Comparison of ENCODE assay signal across 12 cellular contexts in genomic region chr2:190862591-190862991, GRCh38. TPM values are rescaled to one million over a fixed set of nuclear protein-coding genes. Genes with fewer than 3 reads are reported as not detected.
A peak's percentile ranks its signal among the peaks of the same experiment; 100 is the strongest.
DNase-seq lines count a peak whose midpoint lies in the region; ATAC-seq, FAIRE-seq and TF ChIP-seq lines count a peak whose summit lies in the region.
"Had no signal": no experiment of that assay in that cellular context is flagged by ENCODE, and none has a peak within 500 bp of the region (broad histone marks: within the 10 kb centered on the region; RNA-seq: fewer than 3 reads in every experiment).

No MANE protein-coding gene starts in this region.

- 91% methylated on average over 2 of the region's 2 CpGs for WGBS in A549 (ENCODE audit: missing lambda C conversion rate)

- H3K4me1 ChIP-seq in A549 = peaks cover 78% of the 10 kb centered on the region

- TF ChIP-seq POLR2A in A549 (IDR thresholded peaks at IDR 0.05; ENCODE audit: low read length) = no peak

- H3K9me3 ChIP-seq in A549 (peaks cover under 1% of the 10 kb centered on the region; the same call in 1 of the 3 replicates), WERI-Rb-1 (ENCODE audit: severe bottlenecking) (no peaks in the 10 kb centered on the region)
- H3K9me3 ChIP-seq: mucosa of descending colon had no signal

- ATAC-seq in A549 (no peak), HG03280 (IDR thresholded peaks at IDR 0.05; ENCODE audit: unreplicated experiment) (no peak), HG03097 (IDR thresholded peaks at IDR 0.05; ENCODE audit: low FRiP score, unreplicated experiment) (no peak)
- ATAC-seq: mucosa of descending colon had no signal

- no peak for TF ChIP-seq EP300 in A549 (IDR thresholded peaks at IDR 0.05)

- no peaks in the 10 kb centered on the region for H3K27me3 ChIP-seq in WERI-Rb-1 (ENCODE audit: insufficient read depth, low read depth, severe bottlenecking)

- H3K4me2 ChIP-seq in A549 = no peak overlapping the region

- TF ChIP-seq CTCF in A549 (IDR thresholded peaks at IDR 0.05) = no peak
- TF ChIP-seq CTCF in WERI-Rb-1 (IDR thresholded peaks at IDR 0.05; ENCODE audit: low read depth, low read length) = no peak

- FAIRE-seq in A549 (lab: Jason Lieb, UNC) = no peak

- H3K27ac ChIP-seq in A549 = peak overlapping the region in 1 of 2 experiments; percentile 91; a peak in 2 of 6 replicates
- peak overlapping the region; percentile 37 for H3K27ac ChIP-seq in WERI-Rb-1

- H3K4me3 ChIP-seq in A549 = no peak overlapping the region
- no peak overlapping the region for H3K4me3 ChIP-seq in WERI-Rb-1 (ENCODE audit: low read depth, low read length)
- H3K4me3 ChIP-seq: mucosa of descending colon had no signal

- CTCF ChIA-PET in A549 (lab: Yijun Ruan, JAX) = interaction anchor here (2.7 to 2.9 kb wide), 2 partner anchors 12 to 13 kb away, joined by 6 to 10 read pairs; no protein-coding TSS in a partner anchor

- H3K36me3 ChIP-seq in WERI-Rb-1 = no peaks in the 10 kb centered on the region

- DNase-seq in A549 (ENCODE audit: low read depth in 1 of 2, low spot score in 1 of 2) (no peak), EL (peak; percentile 69), WERI-Rb-1 (no peak), iris pigment epithelial cell (ENCODE audit: low read depth) (peak; percentile 93), HK-2 (ENCODE audit: unreplicated experiment) (no peak)
- DNase-seq: activated naive CD4-positive, alpha-beta T cell treated with Interleukin-2 at 50 U/mL for 16 hours; cortex of kidney; mucosa of descending colon; NCI-H2029 treated with DMSO at 0.1 percent for 48 hours; OCI-M1 had no signal

- TF ChIP-seq RAD21 in A549 (conservative IDR thresholded peaks at IDR 0.05 in 1 of 2, IDR thresholded peaks at IDR 0.05 in 1 of 2) = no peak

- POLR2A ChIA-PET in A549 (lab: Yijun Ruan, JAX) = interaction anchor here (1.3 kb wide), 1 partner anchor 18 kb away, joined by 6 read pairs; the partner anchor contains the start of gene GLS

TF ChIP-seq in A549, 52 proteins besides CTCF, POLR2A, EP300 and RAD21:
- TF ChIP-seq CEBPB (IDR thresholded peaks at IDR 0.05) (peak; percentile 33 to 38; a peak in 2 of 4 replicates), MAFK (IDR thresholded peaks at IDR 0.05; ENCODE audit: partially characterized antibody) (peak; percentile 51), EHMT2 (IDR thresholded peaks at IDR 0.05; ENCODE audit: low read depth) (no peak)

RNA-seq across cellular contexts. Expression of gene GLS, which starts 18.0 kb away (rescaled TPM):
- polyA plus RNA-seq in A549 (2011; rRNA removed) = 221 and 269 TPM in 2 replicates
- 27.9 and 32.7 TPM in 2 replicates for polyA plus RNA-seq in A549 (2012; cell fraction: cytosol; rRNA removed)
- polyA plus RNA-seq in A549 (2012; cell fraction: nucleus; rRNA removed) = 49.7 and 80.3 TPM in 2 replicates
- 270 to 321 TPM (median 286 TPM) in 3 replicates for polyA plus RNA-seq in A549 (2017; fragmentation: RNase III; extraction: RNeasy Plus Mini Kit Qiagen cat#74134 plus additional on column Dnase treatment)
- polyA minus RNA-seq in A549 (2011; rRNA and poly(A)+ RNA removed) = 194 and 213 TPM in 2 replicates

Comparison
In these comparisons a context has a peak if more than half of its experiments do, and no peak if none do; other contexts are left out.
1. DNase-seq: peak in EL (single experiment) and iris pigment epithelial cell (single experiment); none in A549 (0 of 2), WERI-Rb-1 (single experiment) and HK-2 (single experiment).